ENCODE assay signal across 20 cellular contexts in the genomic region with DNA sequence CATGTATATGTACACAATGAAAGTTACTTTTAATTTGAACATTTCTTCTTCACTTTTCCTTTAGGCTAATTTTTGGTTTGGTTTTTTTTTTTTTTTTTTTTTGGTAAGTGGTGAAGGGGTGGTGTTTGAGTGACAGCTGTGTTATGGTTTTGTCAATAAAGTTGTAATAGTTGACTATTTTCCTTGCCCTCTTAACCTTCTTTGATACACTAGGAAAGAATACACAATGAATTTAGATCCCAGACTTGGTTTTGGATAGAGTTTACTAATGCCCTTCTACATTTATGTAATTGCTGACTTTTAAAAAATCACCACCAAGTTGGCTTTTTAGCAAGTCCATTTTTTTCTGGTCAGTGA. TPM values are rescaled to one million over a fixed set of nuclear protein-coding genes. Genes with fewer than 3 reads are reported as not detected.
DNase-seq lines count a peak whose midpoint lies in the region; ATAC-seq, FAIRE-seq and TF ChIP-seq lines count a peak whose summit lies in the region.
"Had no signal": no experiment of that assay in that cellular context is flagged by ENCODE, and none has a peak within 500 bp of the region (broad histone marks: within the 10 kb centered on the region; RNA-seq: fewer than 3 reads in every experiment).

No MANE protein-coding gene starts in this region.

- H3K4me3 Mint-ChIP-seq in activated T-cell treated with anti-CD3 and anti-CD28 coated beads, Interleukin-2, amount 50 U/mL, for 72 hours: peak overlapping the region; percentile 6 to 27
- H3K4me3 Mint-ChIP-seq in activated T-cell treated with anti-CD3 and anti-CD28 coated beads, Interleukin-2, amount 50 U/mL, for 4 hours: no peak overlapping the region
- H3K4me3 Mint-ChIP-seq: CD4-positive, CD25-positive, alpha-beta regulatory T cell had no signal

- no peaks in the 10 kb centered on the region for H3K27me3 Mint-ChIP-seq in activated T-cell treated with anti-CD3 and anti-CD28 coated beads, Interleukin-2, amount 50 U/mL, for 72 hours (ENCODE audit: low read depth)
- H3K27me3 Mint-ChIP-seq in activated T-cell treated with anti-CD3 and anti-CD28 coated beads, Interleukin-2, amount 50 U/mL, for 4 hours (ENCODE audit: low read depth): no peaks in the 10 kb centered on the region
- H3K27me3 Mint-ChIP-seq: CD4-positive, CD25-positive, alpha-beta regulatory T cell had no signal

- ATAC-seq in activated T-cell treated with anti-CD3 and anti-CD28 coated beads, Interleukin-2, amount 50 U/mL, for 72 hours (replicated peaks in 1 of 2): no peak
- ATAC-seq in activated T-cell treated with anti-CD3 and anti-CD28 coated beads, Interleukin-2, amount 50 U/mL, for 4 hours: no peak

- peaks cover 54% of the 10 kb centered on the region for H3K4me1 Mint-ChIP-seq in activated T-cell treated with anti-CD3 and anti-CD28 coated beads, Interleukin-2, amount 50 U/mL, for 72 hours (ENCODE audit: low read depth)
- H3K4me1 Mint-ChIP-seq in activated T-cell treated with anti-CD3 and anti-CD28 coated beads, Interleukin-2, amount 50 U/mL, for 4 hours (ENCODE audit: low read depth): peaks cover 42% of the 10 kb centered on the region

- H4K20me1 ChIP-seq in OCI-LY7 (ENCODE audit: insufficient read depth, low read length): no peaks in the 10 kb centered on the region; the same call in 1 of the 2 replicates
- no peaks in the 10 kb centered on the region for H4K20me1 ChIP-seq in smooth muscle cell (ENCODE audit: low read depth)

- no peaks in the 10 kb centered on the region for H3F3A ChIP-seq in smooth muscle cell (ENCODE audit: low read depth)

- peaks cover 1 to 3% of the 10 kb centered on the region in 2 donors for H3K9me3 Mint-ChIP-seq in activated T-cell treated with anti-CD3 and anti-CD28 coated beads, Interleukin-2, amount 50 U/mL, for 72 hours
- H3K9me3 Mint-ChIP-seq in activated T-cell treated with anti-CD3 and anti-CD28 coated beads, Interleukin-2, amount 50 U/mL, for 4 hours: no peaks in the 10 kb centered on the region

- intact Hi-C loops in OCI-LY7 (cut with micrococcal nuclease; ENCODE audit: unreplicated experiment): no loop called here

- H2AFZ ChIP-seq in OCI-LY7 (ENCODE audit: low read length) (no peak overlapping the region), smooth muscle cell (ENCODE audit: low read depth) (no peak overlapping the region)

- no peak for DNase-seq in activated T-cell treated with anti-CD3 and anti-CD28 coated beads, Interleukin-2, amount 50 U/mL, for 72 hours
- DNase-seq in activated T-cell treated with anti-CD3 and anti-CD28 coated beads, Interleukin-2, amount 50 U/mL, for 4 hours: no peak
- DNase-seq in OCI-LY7 (ENCODE audit: low spot score) (no peak), smooth muscle cell (lab: John Stamatoyannopoulos, UW; ENCODE audit: unreplicated experiment) (no peak), DMS79 treated with DMSO at 0.1 percent for 48 hours (lab: John Stamatoyannopoulos, UW) (no peak), RWPE1 (ENCODE audit: low spot score) (no peak)
- DNase-seq: CD4-positive, CD25-positive, alpha-beta regulatory T cell; DMS153; H7; NCI-H1048; NCI-H1694; NCI-H2081; NCI-H2171; NCI-H510A had no signal

- no peak overlapping the region for H3K4me2 ChIP-seq in OCI-LY7 (ENCODE audit: low read length)
- H3K4me2 ChIP-seq in smooth muscle cell: peak overlapping the region; percentile 58
- H3K4me2 ChIP-seq: BLaER1, KMS-11 had no signal

- peaks cover 7 to 9% of the 10 kb centered on the region in 2 donors for H3K36me3 Mint-ChIP-seq in activated T-cell treated with anti-CD3 and anti-CD28 coated beads, Interleukin-2, amount 50 U/mL, for 72 hours (ENCODE audit: insufficient read depth in 2 of 2)
- peaks cover 9% of the 10 kb centered on the region for H3K36me3 Mint-ChIP-seq in activated T-cell treated with anti-CD3 and anti-CD28 coated beads, Interleukin-2, amount 50 U/mL, for 4 hours (ENCODE audit: insufficient read depth)

- peak overlapping the region; percentile 50 for H3K27ac Mint-ChIP-seq in activated T-cell treated with anti-CD3 and anti-CD28 coated beads, Interleukin-2, amount 50 U/mL, for 72 hours

- POLR2A ChIA-PET in OCI-LY7 (lab: Charles Lee) (interaction anchor here (0.5 to 1.4 kb wide), 8 partner anchors 12 to 560 kb away, joined by 3 to 7 read pairs (median 4); no protein-coding TSS in a partner anchor), RWPE1 (lab: Yijun Ruan, JAX; ENCODE audit: low non-redundant PET) (no interaction called here)

- H3K9ac ChIP-seq in smooth muscle cell (ENCODE audit: low read depth): no peak overlapping the region
- H3K9ac ChIP-seq: BLaER1, KMS-11 had no signal

- no peak overlapping the region for H3K4me3 ChIP-seq in OCI-LY7 (ENCODE audit: low read depth, low read length, poor library complexity, severe bottlenecking)
- H3K4me3 ChIP-seq in smooth muscle cell: no peak overlapping the region
- H3K4me3 ChIP-seq: BLaER1 had no signal

- no peaks in the 10 kb centered on the region for H3K9me2 ChIP-seq in OCI-LY7 (ENCODE audit: insufficient read depth, low read length)

- H3K4me1 ChIP-seq in OCI-LY7 (ENCODE audit: insufficient read depth, low read length, poor library complexity, severe bottlenecking): peaks cover 47% of the 10 kb centered on the region
- H3K4me1 ChIP-seq in smooth muscle cell (ENCODE audit: low read depth): peaks cover 5% of the 10 kb centered on the region

- H3K36me3 ChIP-seq in OCI-LY7 (ENCODE audit: insufficient read depth, low read length) (peaks cover 5% of the 10 kb centered on the region; the same call in 1 of the 2 replicates), smooth muscle cell (ENCODE audit: low read depth) (no peaks in the 10 kb centered on the region)

- CTCF ChIA-PET in OCI-LY7 (lab: Charles Lee; ENCODE audit: unreplicated experiment) (no interaction called here), RWPE1 (lab: Yijun Ruan, JAX) (interaction anchor here (0.7 kb wide), 1 partner anchor 80 kb away, joined by 8 read pairs; no protein-coding TSS in a partner anchor)

- H3K27ac ChIP-seq in OCI-LY7 (ENCODE audit: low read depth, low read length, poor library complexity, severe bottlenecking): no peak overlapping the region
- peak overlapping the region; percentile 48 for H3K27ac ChIP-seq in smooth muscle cell (ENCODE audit: low read depth)
- H3K27ac ChIP-seq in RWPE1: no peak overlapping the region
- H3K27ac ChIP-seq: BLaER1, KMS-11 had no signal

- peak; percentile 26 for FAIRE-seq in endometrium (lab: Jason Lieb, UNC)
- FAIRE-seq: GM18507, HTR-8/SVneo, RCC 7860 had no signal

- no peaks in the 10 kb centered on the region for H3K9me3 ChIP-seq in OCI-LY7 (ENCODE audit: low read length)
- H3K9me3 ChIP-seq in smooth muscle cell (replicated peaks; ENCODE audit: low read depth): no peaks in the 10 kb centered on the region

- 0 out of 2 replicates have a peak, but pooled peaks have one; percentile 5 for TF ChIP-seq CTCF in OCI-LY7 (conservative IDR thresholded peaks at IDR 0.05; ENCODE audit: low read length)
- no peak for TF ChIP-seq CTCF in smooth muscle cell (IDR thresholded peaks at IDR 0.05; ENCODE audit: borderline replicate concordance, insufficient read depth, poor library complexity, severe bottlenecking)
- TF ChIP-seq CTCF in RWPE1 (conservative IDR thresholded peaks at IDR 0.05; ENCODE audit: low read depth): no peak

- BruUV-seq in OCI-LY7 (replicated peaks; lab: Mats Ljungman, UMichigan): TSS peak; percentile 29

- no peaks in the 10 kb centered on the region for H3K27me3 ChIP-seq in smooth muscle cell (ENCODE audit: low read depth)
- H3K27me3 ChIP-seq: BLaER1 had no signal

- H3K79me2 ChIP-seq in OCI-LY7 (ENCODE audit: insufficient read depth, low read depth, low read length) (no peaks in the 10 kb centered on the region; the same call in 1 of the 2 replicates), smooth muscle cell (ENCODE audit: low read depth) (no peaks in the 10 kb centered on the region)

RNA-seq across cellular contexts. Expression of gene MSMO1, which starts 38.1 kb away (rescaled TPM):
- 10 to 100 TPM; 21.0 to 23.7 TPM for total RNA-seq in activated T-cell treated with anti-CD3 and anti-CD28 coated beads, Interleukin-2, amount 50 U/mL, for 72 hours
- 10 to 100 TPM; 17.7 to 26.3 (median 24.0) TPM for total RNA-seq in activated T-cell treated with anti-CD3 and anti-CD28 coated beads, Interleukin-2, amount 50 U/mL, for 4 hours
- 36.3 and 41.6 TPM in 2 replicates for total RNA-seq in OCI-LY7 (2014; rRNA removed; shearing (Covaris generic))
- total RNA-seq in OCI-LY7 (2022) (88.0 and 91.5 TPM in 2 replicates), smooth muscle cell (218 and 299 TPM in 2 replicates)
- polyA plus RNA-seq in smooth muscle cell: 133 and 214 TPM in 2 replicates
